8 cellular contexts compared by ENCODE assay signal in the genomic region with DNA sequence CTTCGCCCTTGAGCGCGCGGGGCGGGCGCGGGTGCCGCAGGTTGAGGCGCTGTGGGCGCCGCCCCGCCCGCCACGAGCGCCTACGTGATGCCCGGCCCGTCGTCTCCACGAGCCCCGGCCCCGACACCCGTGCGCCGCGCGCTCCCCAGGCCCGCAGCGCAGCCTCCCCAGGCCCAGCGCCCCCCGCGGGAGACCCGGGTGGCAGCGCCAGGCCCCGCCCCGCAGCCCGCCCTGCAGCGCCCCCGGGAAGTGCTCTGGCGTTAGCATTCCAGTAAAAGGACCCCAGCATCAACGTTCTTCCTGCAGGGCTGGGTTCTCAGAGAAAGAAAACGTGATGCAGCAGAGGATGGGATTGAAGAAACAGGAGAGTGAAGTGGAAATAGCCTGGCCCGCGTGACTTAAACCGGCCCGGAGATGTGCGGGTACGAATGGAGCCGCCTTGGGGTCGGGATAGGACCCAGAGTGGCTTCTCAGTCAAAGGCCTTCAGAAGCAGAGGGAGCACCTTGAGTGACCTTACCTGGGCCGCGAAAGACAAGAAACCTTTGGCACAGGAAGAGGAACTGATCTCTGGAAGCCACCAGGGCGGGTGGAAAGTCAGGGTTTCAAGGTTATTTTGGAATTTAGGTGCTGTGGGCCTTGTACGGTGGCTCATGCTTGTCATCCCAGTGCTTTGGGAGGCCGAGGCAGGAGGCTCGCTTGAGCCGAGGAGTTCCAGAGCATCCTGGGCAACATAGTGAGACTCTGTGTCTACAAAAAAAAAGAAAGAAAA. TPM values are rescaled to one million over a fixed set of nuclear protein-coding genes. Genes with fewer than 3 reads are reported as not detected.
DNase-seq lines count a peak whose midpoint lies in the region; ATAC-seq and TF ChIP-seq lines count a peak whose summit lies in the region.

No MANE protein-coding gene starts in this region.

- peaks cover 48% of the 10 kb centered on the region for H3K4me1 Mint-ChIP-seq in activated T-cell treated with anti-CD3 and anti-CD28 coated beads, Interleukin-2, amount 50 U/mL, for 72 hours (ENCODE audit: low read depth)

- peak overlapping the region; percentile 97 to 99 for H3K4me3 Mint-ChIP-seq in activated T-cell treated with anti-CD3 and anti-CD28 coated beads, Interleukin-2, amount 50 U/mL, for 72 hours

- H3K27me3 Mint-ChIP-seq in activated T-cell treated with anti-CD3 and anti-CD28 coated beads, Interleukin-2, amount 50 U/mL, for 72 hours (ENCODE audit: low read depth), result peaks cover 10% of the 10 kb centered on the region

- peaks cover 34% of the 10 kb centered on the region for H3K36me3 ChIP-seq in HUES64 (ENCODE audit: insufficient read depth, low read length)
- no peaks in the 10 kb centered on the region for H3K36me3 ChIP-seq in psoas muscle (ENCODE audit: insufficient read depth in 1 of 2, low read depth in 1 of 2)

- WGBS in HUES64, result 15% methylated on average over 57 of the region's 57 CpGs
- WGBS in psoas muscle, 3 donors, result 11 to 14% (median 14%) methylated on average over 50 to 57 of the region's 57 CpGs

- peak overlapping the region; percentile 33 for H3K27ac Mint-ChIP-seq in activated T-cell treated with anti-CD3 and anti-CD28 coated beads, Interleukin-2, amount 50 U/mL, for 72 hours

- DNase-seq in Daoy (ENCODE audit: low read depth), result peak; percentile 16
- peak; percentile 79 for DNase-seq in GM20000 (ENCODE audit: low spot score)
- peak; percentile 30 to 33 for DNase-seq in activated T-cell treated with anti-CD3 and anti-CD28 coated beads, Interleukin-2, amount 50 U/mL, for 72 hours
- no peak for DNase-seq in Right ventricle myocardium superior
- no peak for DNase-seq in psoas muscle
- DNase-seq in cerebellar nuclear complex (lab: John Stamatoyannopoulos, UW), result no peak
- DNase-seq in NCI-H1436 treated with DMSO at 0.1 percent for 48 hours (lab: John Stamatoyannopoulos, UW), result no peak

- no peaks in the 10 kb centered on the region for H3K9me3 Mint-ChIP-seq in activated T-cell treated with anti-CD3 and anti-CD28 coated beads, Interleukin-2, amount 50 U/mL, for 72 hours

- TF ChIP-seq CTCF in GM20000 (IDR thresholded peaks at IDR 0.05; ENCODE audit: extremely low read depth, missing control alignments) (no peak), psoas muscle (IDR thresholded peaks at IDR 0.05) (no peak)

- H3K4me1 ChIP-seq in HUES64 (ENCODE audit: insufficient read depth, low read length) (peaks cover 14% of the 10 kb centered on the region), psoas muscle (no peaks in the 10 kb centered on the region)

- peak; percentile 13 to 16 for ATAC-seq in activated T-cell treated with anti-CD3 and anti-CD28 coated beads, Interleukin-2, amount 50 U/mL, for 72 hours (replicated peaks in 1 of 2)
- peak; percentile 12 for ATAC-seq in Right ventricle myocardium superior (ENCODE audit: poor library complexity)
- ATAC-seq in psoas muscle, result peak; percentile 13 to 22 (median 15)

- peaks cover 19% of the 10 kb centered on the region for H3K27me3 ChIP-seq in HUES64 (ENCODE audit: insufficient read depth, low read length)
- peaks cover 0 to 61% (median 17%) of the 10 kb centered on the region in 3 donors for H3K27me3 ChIP-seq in psoas muscle (ENCODE audit: insufficient read depth in 3 of 3, low read length in 2 of 3)

- no peaks in the 10 kb centered on the region for H3K9me3 ChIP-seq in HUES64 (ENCODE audit: insufficient read depth, low read depth, low read length)
- H3K9me3 ChIP-seq in psoas muscle, result no peaks in the 10 kb centered on the region

- H3K4me3 ChIP-seq in HUES64 (ENCODE audit: low read length) (peak overlapping the region; percentile 84), psoas muscle (peak overlapping the region; percentile 72)

- H3K9ac ChIP-seq in HUES64 (ENCODE audit: low read depth, low read length), result peak overlapping the region; percentile 79

- intact Hi-C loops in Right ventricle myocardium superior (cut with DNase I), result loop anchor here (5.0 kb wide), 1 partner anchor 33 kb away; no protein-coding TSS in a partner anchor
- intact Hi-C loops in psoas muscle (cut with DNase I), result no loop called here

- no peak overlapping the region for H3K27ac ChIP-seq in HUES64 (ENCODE audit: low read depth, low read length)
- H3K27ac ChIP-seq in psoas muscle, result no peak overlapping the region

- peaks cover 13 to 25% of the 10 kb centered on the region in 2 donors for H3K36me3 Mint-ChIP-seq in activated T-cell treated with anti-CD3 and anti-CD28 coated beads, Interleukin-2, amount 50 U/mL, for 72 hours (ENCODE audit: insufficient read depth in 2 of 2)

RNA-seq across cellular contexts. Expression of gene PFKP, which starts 1.8 kb away (rescaled TPM):
- 176 and 183 TPM in 2 replicates for total RNA-seq in Daoy (2014; rRNA removed; shearing (Covaris generic))
- polyA plus RNA-seq in HUES64 (2013, experiment 1 of 2), result 50.0 TPM
- 53.7 TPM for polyA plus RNA-seq in HUES64 (2013, experiment 2 of 2)
- total RNA-seq in activated T-cell treated with anti-CD3 and anti-CD28 coated beads, Interleukin-2, amount 50 U/mL, for 72 hours, result 100 to 1,000 TPM in 1 of 2 donors, 10 to 100 TPM in 1; 85.2 to 105 TPM
- total RNA-seq in Right ventricle myocardium superior (155 TPM), psoas muscle (100 to 1,000 TPM in 1 of 4 donors, 10 to 100 TPM in 3; 12.4 to 104 (median 56.4) TPM)
- 10 to 100 TPM; 12.2 to 87.6 (median 33.1) TPM for polyA plus RNA-seq in psoas muscle

Comparison
In these comparisons a context has a peak if more than half of its experiments do, and no peak if none do; other contexts are left out.
1. DNase-seq: peak in Daoy (single experiment), GM20000 (single experiment) and activated T-cell treated with anti-CD3 and anti-CD28 coated beads, Interleukin-2, amount 50 U/mL, for 72 hours (2 of 2); none in Right ventricle myocardium superior (single experiment), psoas muscle (0 of 2), cerebellar nuclear complex (0 of 2) and NCI-H1436 treated with DMSO at 0.1 percent for 48 hours (single experiment).
2. Peak in every context shown above with its lines, with median percentiles within 50 percentile points of each other: ATAC-seq.